Comparison of ENCODE assay signal across 8 cellular contexts in the genomic region with DNA sequence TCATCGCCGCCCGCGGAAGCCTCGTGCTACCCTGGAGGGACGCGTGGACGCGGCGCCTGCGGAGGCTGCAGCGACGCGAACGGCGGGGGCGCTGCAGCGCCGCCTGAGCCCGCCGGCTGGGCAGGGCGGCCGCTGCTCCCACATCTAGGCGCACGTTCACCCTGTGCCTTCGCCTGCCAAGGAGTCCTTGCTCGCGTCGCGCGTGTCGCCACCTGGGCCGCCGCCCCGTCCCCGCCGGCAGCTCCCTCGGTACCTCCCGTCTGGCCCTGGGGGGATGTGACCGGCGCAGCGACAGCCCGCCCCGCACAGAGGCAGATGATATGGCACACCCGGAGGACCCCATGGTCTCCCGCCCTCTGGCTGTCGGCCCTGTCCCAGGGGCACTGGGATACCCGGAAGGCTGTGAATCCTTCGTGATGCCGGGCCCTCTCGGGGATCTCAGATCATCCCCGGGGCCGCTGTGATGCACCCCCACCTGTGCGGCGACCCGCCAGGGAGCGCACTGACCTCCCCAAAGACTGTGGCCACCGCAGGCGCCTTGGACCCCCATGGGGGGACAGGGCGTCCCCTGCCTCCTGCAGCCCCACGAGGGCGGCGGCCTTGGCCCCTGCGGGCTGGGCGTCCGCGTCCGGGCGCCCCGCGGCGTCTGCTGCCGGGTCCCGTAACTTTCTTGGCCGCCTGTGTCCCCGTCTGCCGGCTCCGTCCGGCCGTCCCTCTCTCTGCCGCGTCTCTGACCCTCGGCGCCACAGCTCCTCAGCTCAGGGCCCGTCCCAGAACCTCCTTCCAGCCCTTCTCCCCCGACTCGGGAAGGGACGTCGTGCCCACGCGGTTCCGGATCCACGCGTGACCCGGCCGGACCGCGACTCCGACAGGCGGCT. TPM values are rescaled to one million over a fixed set of nuclear protein-coding genes. Genes with fewer than 3 reads are reported as not detected.
A peak's percentile ranks its signal among the peaks of the same experiment; 100 is the strongest.
DNase-seq lines count a peak whose midpoint lies in the region; ATAC-seq and TF ChIP-seq lines count a peak whose summit lies in the region.

No MANE protein-coding gene starts in this region.

- TF ChIP-seq RAD21 in Ishikawa (IDR thresholded peaks at IDR 0.05; ENCODE audit: low read depth), result no peak; the same call in 1 of the 2 replicates

- TF ChIP-seq EP300 in Ishikawa (IDR thresholded peaks at IDR 0.05; ENCODE audit: borderline replicate concordance), result no peak

- peaks cover 13% of the 10 kb centered on the region for H3K27me3 ChIP-seq in kidney epithelial cell (ENCODE audit: control insufficient read depth, insufficient read depth, low read length)

- intact Hi-C loops in Right ventricle myocardium inferior (cut with DNase I) (loop anchor here (2.0 kb wide), 1 partner anchor 27 kb away; no protein-coding TSS in a partner anchor), cardiac septum (cut with DNase I) (no loop called here)

- DNase-seq in Right ventricle myocardium inferior (ENCODE audit: missing footprints), result peak; percentile 68
- no peak for DNase-seq in cardiac septum (ENCODE audit: low spot score)
- peak; percentile 72 for DNase-seq in UCSD-AML1 (lab: John Stamatoyannopoulos, UW; ENCODE audit: unreplicated experiment)
- peak; percentile 28 to 51 for DNase-seq in cardiac fibroblast (ENCODE audit: low read depth in 2 of 2)
- no peak for DNase-seq in kidney epithelial cell (ENCODE audit: low read depth)
- peak; percentile 54 for DNase-seq in stimulated activated CD4-positive, alpha-beta T cell treated with anti-CD3 and anti-CD28 coated beads, Interleukin-1b, Interleukin-23, amount 100 ng/mL, for 48 hours

- TF ChIP-seq CTCF in cardiac fibroblast (IDR thresholded peaks at IDR 0.05; ENCODE audit: low read depth, low read length), result no peak
- TF ChIP-seq CTCF in kidney epithelial cell (IDR thresholded peaks at IDR 0.05; ENCODE audit: insufficient read depth, low read length, poor library complexity, severe bottlenecking), result peak; percentile 13

- no peaks in the 10 kb centered on the region for H3K36me3 ChIP-seq in kidney epithelial cell (ENCODE audit: control insufficient read depth, insufficient read depth, low read length)

- ATAC-seq in Right ventricle myocardium inferior (peak; percentile 68), GM18519 (IDR thresholded peaks at IDR 0.05; ENCODE audit: low FRiP score, unreplicated experiment) (no peak)

- H3K4me3 ChIP-seq in cardiac fibroblast (replicated peaks in 1 of 2; ENCODE audit: low read depth in 2 of 2, low read length in 2 of 2) (peak overlapping the region; percentile 73 to 76), kidney epithelial cell (ENCODE audit: low read depth, low read length) (peak overlapping the region; percentile 81)

TF ChIP-seq in Ishikawa, 13 proteins besides CTCF, POLR2A, EP300 and RAD21:
- TF ChIP-seq MAX (IDR thresholded peaks at IDR 0.05), result peak; percentile 75
- no peak for TF ChIP-seq TCF12 (IDR thresholded peaks at IDR 0.05; ENCODE audit: low read depth)
- TF ChIP-seq FOXM1 (IDR thresholded peaks at IDR 0.05; ENCODE audit: borderline replicate concordance, low read depth), result no peak
- TF ChIP-seq TAF1 (IDR thresholded peaks at IDR 0.05; ENCODE audit: low read depth), result no peak; the same call in 1 of the 2 replicates
- no peak for TF ChIP-seq YY1 (IDR thresholded peaks at IDR 0.05; ENCODE audit: low read depth)
- TF ChIP-seq, protein P1, sequence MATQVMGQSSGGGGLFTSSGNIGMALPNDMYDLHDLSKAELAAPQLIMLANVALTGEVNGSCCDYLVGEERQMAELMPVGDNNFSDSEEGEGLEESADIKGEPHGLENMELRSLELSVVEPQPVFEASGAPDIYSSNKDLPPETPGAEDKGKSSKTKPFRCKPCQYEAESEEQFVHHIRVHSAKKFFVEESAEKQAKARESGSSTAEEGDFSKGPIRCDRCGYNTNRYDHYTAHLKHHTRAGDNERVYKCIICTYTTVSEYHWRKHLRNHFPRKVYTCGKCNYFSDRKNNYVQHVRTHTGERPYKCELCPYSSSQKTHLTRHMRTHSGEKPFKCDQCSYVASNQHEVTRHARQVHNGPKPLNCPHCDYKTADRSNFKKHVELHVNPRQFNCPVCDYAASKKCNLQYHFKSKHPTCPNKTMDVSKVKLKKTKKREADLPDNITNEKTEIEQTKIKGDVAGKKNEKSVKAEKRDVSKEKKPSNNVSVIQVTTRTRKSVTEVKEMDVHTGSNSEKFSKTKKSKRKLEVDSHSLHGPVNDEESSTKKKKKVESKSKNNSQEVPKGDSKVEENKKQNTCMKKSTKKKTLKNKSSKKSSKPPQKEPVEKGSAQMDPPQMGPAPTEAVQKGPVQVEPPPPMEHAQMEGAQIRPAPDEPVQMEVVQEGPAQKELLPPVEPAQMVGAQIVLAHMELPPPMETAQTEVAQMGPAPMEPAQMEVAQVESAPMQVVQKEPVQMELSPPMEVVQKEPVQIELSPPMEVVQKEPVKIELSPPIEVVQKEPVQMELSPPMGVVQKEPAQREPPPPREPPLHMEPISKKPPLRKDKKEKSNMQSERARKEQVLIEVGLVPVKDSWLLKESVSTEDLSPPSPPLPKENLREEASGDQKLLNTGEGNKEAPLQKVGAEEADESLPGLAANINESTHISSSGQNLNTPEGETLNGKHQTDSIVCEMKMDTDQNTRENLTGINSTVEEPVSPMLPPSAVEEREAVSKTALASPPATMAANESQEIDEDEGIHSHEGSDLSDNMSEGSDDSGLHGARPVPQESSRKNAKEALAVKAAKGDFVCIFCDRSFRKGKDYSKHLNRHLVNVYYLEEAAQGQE (IDR thresholded peaks at IDR 0.05; ENCODE audit: low read depth), result no peak
- TF ChIP-seq ZBTB7A (IDR thresholded peaks at IDR 0.05; ENCODE audit: low read depth), result peak; percentile 16; the same call in 1 of the 2 replicates

RNA-seq across cellular contexts. Expression of gene TBC1D24, which starts 0.7 kb away (rescaled TPM):
- total RNA-seq in Right ventricle myocardium inferior (14.8 TPM), cardiac septum (8.3 TPM), kidney epithelial cell (14.5 and 15.9 TPM in 2 replicates)

RNA-seq across cellular contexts. Expression of gene NTN3, which starts 3.1 kb away (rescaled TPM):
- total RNA-seq in Right ventricle myocardium inferior, result 0.19 TPM
- total RNA-seq in cardiac septum, result 0.30 TPM
- 0.17 and 0.41 TPM in 2 replicates for total RNA-seq in kidney epithelial cell

RNA-seq across cellular contexts. Expression of gene TEDC2, which starts 14.3 kb away (rescaled TPM):
- total RNA-seq in Right ventricle myocardium inferior (0.95 TPM), cardiac septum (0.51 TPM), kidney epithelial cell (12.0 and 14.2 TPM in 2 replicates)

RNA-seq across cellular contexts. Expression of gene ATP6V0C, which starts 39.5 kb away (rescaled TPM):
- total RNA-seq in Right ventricle myocardium inferior (137 TPM), cardiac septum (137 TPM), kidney epithelial cell (79.1 and 139 TPM in 2 replicates)

RNA-seq across cellular contexts. Expression of gene CCNF, which starts 45.0 kb away (rescaled TPM):
- total RNA-seq in Right ventricle myocardium inferior (1.2 TPM), cardiac septum (0.86 TPM), kidney epithelial cell (7.4 and 8.6 TPM in 2 replicates)

Comparison
In these comparisons a context has a peak if more than half of its experiments do, and no peak if none do; other contexts are left out.
1. DNase-seq: peak in Right ventricle myocardium inferior (single experiment), UCSD-AML1 (single experiment), cardiac fibroblast (2 of 2) and stimulated activated CD4-positive, alpha-beta T cell treated with anti-CD3 and anti-CD28 coated beads, Interleukin-1b, Interleukin-23, amount 100 ng/mL, for 48 hours (single experiment); none in cardiac septum (single experiment) and kidney epithelial cell (single experiment).